In the genomic region with DNA sequence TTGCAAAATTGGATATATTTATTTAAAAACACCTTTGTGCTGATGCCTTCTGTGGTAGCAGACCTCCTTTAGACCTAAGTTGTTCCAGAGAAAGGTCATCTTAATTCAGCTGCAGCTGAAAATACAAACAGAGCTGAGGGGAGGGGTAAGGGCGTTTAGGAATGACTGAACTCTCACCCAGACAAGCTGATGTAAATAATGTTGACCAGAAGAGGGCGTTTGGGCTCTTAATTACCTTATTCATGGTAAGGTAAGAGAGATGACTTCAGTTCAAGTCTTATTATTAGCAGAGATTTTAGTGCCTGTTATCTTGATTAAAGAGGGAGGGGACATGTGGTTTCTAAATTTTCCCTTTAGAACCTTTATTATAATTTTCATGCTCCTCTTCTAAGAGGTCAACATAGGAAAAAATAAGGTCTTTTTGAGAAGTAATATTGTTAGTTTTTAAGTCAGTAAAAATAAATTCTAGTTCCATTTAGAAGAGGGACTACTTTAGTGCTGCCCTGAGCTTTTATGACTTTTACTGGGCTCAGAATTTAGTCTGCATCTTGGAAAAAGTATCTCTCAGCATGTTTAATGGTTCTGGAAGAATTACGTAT, we compare ENCODE assay signal across 8 cellular contexts. TPM values are rescaled to one million over a fixed set of nuclear protein-coding genes. Genes with fewer than 3 reads are reported as not detected.
A peak's percentile ranks its signal among the peaks of the same experiment; 100 is the strongest.
DNase-seq lines count a peak whose midpoint lies in the region; ATAC-seq and TF ChIP-seq lines count a peak whose summit lies in the region.

No MANE protein-coding gene starts in this region.

- no peak for TF ChIP-seq POLR2A in prostate gland (IDR thresholded peaks at IDR 0.05)

- H2AFZ ChIP-seq in SU-DHL-6 (ENCODE audit: low read depth, low read length, severe bottlenecking) = no peak overlapping the region

- intact Hi-C loops in prostate gland (cut with DNase I) = no loop called here

- WGBS in prostate gland = 34% methylated on average over 3 of the region's 3 CpGs

- H3K27me3 ChIP-seq in SU-DHL-6 (ENCODE audit: low read length) (no peaks in the 10 kb centered on the region), prostate gland (replicated peaks; ENCODE audit: insufficient read depth) (no peaks in the 10 kb centered on the region)

- no peak overlapping the region for H3K4me2 ChIP-seq in SU-DHL-6 (ENCODE audit: low read depth, low read length, poor library complexity, severe bottlenecking)

- H3K27ac ChIP-seq in SU-DHL-6 (ENCODE audit: low read depth, low read length) = no peak overlapping the region
- no peak overlapping the region for H3K27ac ChIP-seq in prostate gland

- H3F3A ChIP-seq in SU-DHL-6 (ENCODE audit: insufficient read depth) = no peaks in the 10 kb centered on the region

- H3K79me2 ChIP-seq in SU-DHL-6 (ENCODE audit: insufficient read depth, low read length) = no peaks in the 10 kb centered on the region

- no peaks in the 10 kb centered on the region for H4K20me1 ChIP-seq in SU-DHL-6 (ENCODE audit: low read depth, low read length)

- H3K4me3 ChIP-seq in SU-DHL-6 (ENCODE audit: insufficient read depth, low read length, poor library complexity, severe bottlenecking) (no peak overlapping the region), fibroblast of the aortic adventitia (ENCODE audit: low read depth, low read length) (no peak overlapping the region), prostate gland (no peak overlapping the region)

- DNase-seq in AG08396 (ENCODE audit: low spot score) = peak; percentile 15
- peak; percentile 35 for DNase-seq in GM10266 (ENCODE audit: extremely low spot score)
- peak; percentile 89 for DNase-seq in NCI-H146 treated with DMSO at 0.1 percent for 48 hours (lab: John Stamatoyannopoulos, UW; ENCODE audit: unreplicated experiment)
- DNase-seq in fibroblast of the aortic adventitia (ENCODE audit: low read depth) = peak; percentile 66
- no peak for DNase-seq in prostate gland (ENCODE audit: low spot score)
- DNase-seq in omental fat pad (ENCODE audit: low spot score) = no peak

- H3K9ac ChIP-seq in SU-DHL-6 (ENCODE audit: low read length) = no peak overlapping the region

- peak; percentile 83 for ATAC-seq in HG02610 (IDR thresholded peaks at IDR 0.05; ENCODE audit: unreplicated experiment)
- no peak for ATAC-seq in omental fat pad (ENCODE audit: low FRiP score)

- H3K36me3 ChIP-seq in SU-DHL-6 (ENCODE audit: low read length) = 0 out of 2 replicates have a peak, but pooled peaks cover 4% of the 10 kb centered on the region
- H3K36me3 ChIP-seq in prostate gland = no peaks in the 10 kb centered on the region

- peak; percentile 63 for TF ChIP-seq CTCF in GM10266 (IDR thresholded peaks at IDR 0.05; ENCODE audit: control insufficient read depth, insufficient read depth, low read depth, missing control alignments)
- TF ChIP-seq CTCF in SU-DHL-6 (IDR thresholded peaks at IDR 0.05; ENCODE audit: insufficient read depth, low read length, poor library complexity, severe bottlenecking) = peak; percentile 34
- peak; percentile 63 for TF ChIP-seq CTCF in fibroblast of the aortic adventitia (IDR thresholded peaks at IDR 0.05; ENCODE audit: insufficient read depth, low read length)
- TF ChIP-seq CTCF in prostate gland (IDR thresholded peaks at IDR 0.05) = peak in 3 of 4 experiments; percentile 17 to 25 (median 18)
- no peak for TF ChIP-seq CTCF in omental fat pad (IDR thresholded peaks at IDR 0.05)

- H3K9me3 ChIP-seq in SU-DHL-6 (ENCODE audit: insufficient read depth, low read length) (no peaks in the 10 kb centered on the region), prostate gland (no peaks in the 10 kb centered on the region)

- H3K9me2 ChIP-seq in SU-DHL-6 (replicated peaks; ENCODE audit: insufficient read depth, low read length) = no peaks in the 10 kb centered on the region

- H3K4me1 ChIP-seq in prostate gland (replicated peaks) = no peaks in the 10 kb centered on the region

RNA-seq across cellular contexts. Expression of a gene that starts 46.3 kb away (rescaled TPM):
- total RNA-seq in fibroblast of the aortic adventitia (ENCODE audit: low replicate concordance) = not detected in 2 replicates
- total RNA-seq in prostate gland = under 1 TPM; 0.18 to 0.85 TPM
- total RNA-seq in omental fat pad = 10 to 100 TPM in 1 of 4 donors, 1 to 10 TPM in 3; 2.8 to 10.6 (median 4.7) TPM

Comparison
In these comparisons a context has a peak if more than half of its experiments do, and no peak if none do; other contexts are left out.
1. DNase-seq: peak in AG08396 (single experiment), GM10266 (single experiment), NCI-H146 treated with DMSO at 0.1 percent for 48 hours (single experiment) and fibroblast of the aortic adventitia (single experiment); none in prostate gland (single experiment) and omental fat pad (single experiment).
2. CTCF ChIP-seq: peak in GM10266 (single experiment), SU-DHL-6 (single experiment), fibroblast of the aortic adventitia (single experiment) and prostate gland (3 of 4); none in omental fat pad (0 of 3).